In the genomic region with DNA sequence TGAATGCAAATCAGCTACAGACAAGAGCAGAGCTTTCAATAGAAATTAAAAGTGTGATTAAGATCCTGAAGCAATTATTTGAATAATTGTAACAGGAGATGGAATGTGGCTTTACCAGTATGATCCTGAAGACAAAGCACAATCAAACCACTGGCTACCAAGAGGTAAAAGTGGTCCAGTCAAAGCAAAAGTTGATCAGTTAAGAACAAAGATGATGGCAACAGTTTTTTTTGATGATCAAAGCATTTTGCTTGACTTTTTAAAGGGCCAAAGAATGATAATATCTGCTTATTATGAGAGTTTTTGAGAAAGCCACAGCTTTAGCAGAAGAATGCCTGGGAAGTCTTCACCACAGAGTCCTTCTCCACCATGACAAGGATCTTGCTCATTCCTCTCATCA, we compare ENCODE assay signal across 25 cellular contexts.
"Had no signal": no experiment of that assay in that cellular context is flagged by ENCODE, and none has a peak within 500 bp of the region (broad histone marks: within the 10 kb centered on the region; RNA-seq: fewer than 3 reads in every experiment).

No MANE protein-coding gene starts in this region.

- H3K4me3 Mint-ChIP-seq: mesothelial cell of epicardium; naive B cell; natural killer cell; nephron progenitor cell; neural progenitor cell; stimulated activated memory B cell treated with anti-CD40 and anti-IgM and Interleukin-4, amounts not matched to agents 10 μg/mL and 1 μg/mL and 100 μg/mL, for 72 hours; stimulated activated naive CD8-positive, alpha-beta T cell treated with anti-CD3 and anti-CD28 coated beads, Interleukin-15, amount 100 ng/mL, for 72 hours; type B pancreatic cell had no signal

- H2AFZ ChIP-seq: neural progenitor cell had no signal

- H3K4me2 ChIP-seq: neural progenitor cell had no signal

- DNase-seq: islet precursor cell; left ventricle myocardium inferior; mesendoderm; naive B cell; natural killer cell; nephron progenitor cell; ovary; small intestine; spleen; stimulated activated CD4-positive, alpha-beta T cell treated with anti-CD3 and anti-CD28 coated beads, Interleukin-2, amount 100 ng/mL, for 48 hours; stimulated activated CD4-positive, alpha-beta T cell treated with anti-CD3 and anti-CD28 coated beads, Interleukin-4, amount 100 ng/mL, for 4 hours; stimulated activated CD8-positive, alpha-beta memory T cell treated with anti-CD3 and anti-CD28 coated beads, Interleukin-4, amount 100 ng/mL, for 48 hours; stimulated activated naive CD4-positive, alpha-beta T cell treated with Interleukin-2 at 50 U/mL for 16 hours; stimulated activated naive CD8-positive, alpha-beta T cell treated with anti-CD3 and anti-CD28 coated beads, Interleukin-15, amount 100 ng/mL, for 72 hours; substantia nigra; uterus had no signal

- H3K27me3 ChIP-seq: neural progenitor cell, neutrophil, ovary, right atrium auricular region, spleen, tibial nerve, uterus had no signal

- H3K4me1 ChIP-seq: spleen had no signal

- FAIRE-seq: small intestine had no signal

- H3K9me3 ChIP-seq: neutrophil, ovary, right atrium auricular region, uterus had no signal

- H3K4me1 Mint-ChIP-seq: natural killer cell; neural progenitor cell; stimulated activated memory B cell treated with anti-CD40 and anti-IgM and Interleukin-4, amounts not matched to agents 10 μg/mL and 1 μg/mL and 100 μg/mL, for 72 hours; stimulated activated naive CD8-positive, alpha-beta T cell treated with anti-CD3 and anti-CD28 coated beads, Interleukin-15, amount 100 ng/mL, for 72 hours had no signal

- H3K36me3 Mint-ChIP-seq: naive B cell; natural killer cell; neural progenitor cell; stimulated activated memory B cell treated with anti-CD40 and anti-IgM and Interleukin-4, amounts not matched to agents 10 μg/mL and 1 μg/mL and 100 μg/mL, for 72 hours had no signal

- H3K27me3 Mint-ChIP-seq: naive B cell; progenitor cell of endocrine pancreas; stimulated activated memory B cell treated with anti-CD40 and anti-IgM and Interleukin-4, amounts not matched to agents 10 μg/mL and 1 μg/mL and 100 μg/mL, for 72 hours; stimulated activated naive CD8-positive, alpha-beta T cell treated with anti-CD3 and anti-CD28 coated beads, Interleukin-15, amount 100 ng/mL, for 72 hours; type B pancreatic cell had no signal

- H3K27ac ChIP-seq: left ventricle myocardium inferior, neural progenitor cell, neutrophil, ovary, right atrium auricular region, spleen, tibial nerve, uterus had no signal

- H3K9ac ChIP-seq: neural progenitor cell had no signal

- H3K4me3 ChIP-seq: left ventricle myocardium inferior, lung, neural progenitor cell, ovary, right atrium auricular region, spleen, tibial nerve, uterus had no signal

- H3K36me3 ChIP-seq: left ventricle myocardium inferior, neural progenitor cell, neutrophil, ovary, right atrium auricular region, spleen, tibial nerve, uterus had no signal

- H3K9me3 Mint-ChIP-seq: stimulated activated naive CD8-positive, alpha-beta T cell treated with anti-CD3 and anti-CD28 coated beads, Interleukin-15, amount 100 ng/mL, for 72 hours; type B pancreatic cell had no signal

- H3K27ac Mint-ChIP-seq: mesothelial cell of epicardium; naive B cell; natural killer cell; nephron progenitor cell; neural progenitor cell; progenitor cell of endocrine pancreas; stimulated activated memory B cell treated with anti-CD40 and anti-IgM and Interleukin-4, amounts not matched to agents 10 μg/mL and 1 μg/mL and 100 μg/mL, for 72 hours; stimulated activated naive CD8-positive, alpha-beta T cell treated with anti-CD3 and anti-CD28 coated beads, Interleukin-15, amount 100 ng/mL, for 72 hours; type B pancreatic cell had no signal
